Comparison of ENCODE assay signal across 19 cellular contexts in the genomic region with DNA sequence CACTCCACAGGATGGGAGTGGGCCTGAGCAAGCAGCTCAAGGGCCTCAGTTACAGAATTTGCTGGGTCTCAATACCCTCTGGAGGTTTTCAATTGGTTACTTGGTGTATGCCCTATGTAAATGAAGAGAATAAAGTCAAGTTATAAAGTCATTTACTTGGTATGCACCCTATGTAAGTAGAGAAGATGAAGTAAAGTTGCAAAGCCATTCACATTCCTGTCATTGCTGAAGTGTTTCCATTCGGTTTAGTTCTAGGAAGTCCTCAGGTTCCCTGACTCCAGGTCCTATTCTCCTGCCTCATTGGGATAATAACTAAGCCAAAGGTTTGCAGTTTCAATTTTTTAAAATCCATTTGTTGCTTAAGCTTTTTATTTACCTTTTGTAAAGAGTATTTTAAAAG.
"Had no signal": no experiment of that assay in that cellular context is flagged by ENCODE, and none has a peak within 500 bp of the region (broad histone marks: within the 10 kb centered on the region; RNA-seq: fewer than 3 reads in every experiment).

No MANE protein-coding gene starts in this region.

- H3K4me3 Mint-ChIP-seq: activated CD8-positive, alpha-beta T cell treated with anti-CD3 and anti-CD28 coated beads for 36 hours; activated T-cell treated with anti-CD3 and anti-CD28 coated beads, Interleukin-2, amount 50 U/mL, for 72 hours; naive thymus-derived CD8-positive, alpha-beta T cell; stimulated activated memory B cell treated with anti-CD40 and anti-IgM and Interleukin-4, amounts not matched to agents 10 μg/mL and 1 μg/mL and 100 μg/mL, for 72 hours; T-helper 1 cell treated with Interleukin-12 subunit alpha and Interleukin-12 subunit beta and Interleukin-4 antibody, amounts not matched to agents 30 μg/mL and 1 μg/mL, for 36 hours had no signal

- H3K27me3 Mint-ChIP-seq: activated CD8-positive, alpha-beta T cell treated with anti-CD3 and anti-CD28 coated beads for 36 hours; naive thymus-derived CD8-positive, alpha-beta T cell; stimulated activated memory B cell treated with anti-CD40 and anti-IgM and Interleukin-4, amounts not matched to agents 10 μg/mL and 1 μg/mL and 100 μg/mL, for 72 hours had no signal

- H3K36me3 ChIP-seq: brain microvascular endothelial cell, pancreas, tibial artery had no signal

- H3K27me3 ChIP-seq: brain microvascular endothelial cell, pancreas, tibial artery had no signal

- H3K4me1 Mint-ChIP-seq: naive thymus-derived CD8-positive, alpha-beta T cell; stimulated activated memory B cell treated with anti-CD40 and anti-IgM and Interleukin-4, amounts not matched to agents 10 μg/mL and 1 μg/mL and 100 μg/mL, for 72 hours had no signal

- H3K36me3 Mint-ChIP-seq: activated naive CD4-positive, alpha-beta T cell treated with anti-CD3 and anti-CD28 coated beads, Interleukin-2, amount 50 U/mL, for 72 hours; stimulated activated memory B cell treated with anti-CD40 and anti-IgM and Interleukin-4, amounts not matched to agents 10 μg/mL and 1 μg/mL and 100 μg/mL, for 72 hours had no signal

- H3K27ac Mint-ChIP-seq: activated CD8-positive, alpha-beta T cell treated with anti-CD3 and anti-CD28 coated beads for 36 hours; activated naive CD4-positive, alpha-beta T cell treated with anti-CD3 and anti-CD28 coated beads, Interleukin-2, amount 50 U/mL, for 72 hours; activated T-cell treated with anti-CD3 and anti-CD28 coated beads, Interleukin-2, amount 50 U/mL, for 72 hours; naive thymus-derived CD8-positive, alpha-beta T cell; stimulated activated memory B cell treated with anti-CD40 and anti-IgM and Interleukin-4, amounts not matched to agents 10 μg/mL and 1 μg/mL and 100 μg/mL, for 72 hours; T-helper 1 cell treated with Interleukin-12 subunit alpha and Interleukin-12 subunit beta and Interleukin-4 antibody, amounts not matched to agents 30 μg/mL and 1 μg/mL, for 36 hours had no signal

- DNase-seq: activated CD4-positive, alpha-beta T cell treated with anti-CD3 and anti-CD28 coated beads for 4 hours; activated CD8-positive, alpha-beta memory T cell treated with anti-CD3 and anti-CD28 coated beads, Interleukin-2, amount 50 U/mL, for 48 hours; activated CD8-positive, alpha-beta T cell treated with anti-CD3 and anti-CD28 coated beads for 36 hours; activated gamma-delta T cell; activated T-cell treated with anti-CD3 and anti-CD28 coated beads, Interleukin-2, amount 50 U/mL, for 72 hours; amygdala; brain microvascular endothelial cell; effector CD8-positive, alpha-beta T cell; foreskin melanocyte; head of caudate nucleus; naive thymus-derived CD8-positive, alpha-beta T cell; pancreas; retina; stimulated activated CD4-positive, alpha-beta T cell treated with anti-CD3 and anti-CD28 coated beads, Interleukin-2, amount 100 ng/mL, for 48 hours; tibial artery had no signal

- ATAC-seq: activated CD8-positive, alpha-beta T cell treated with anti-CD3 and anti-CD28 coated beads for 36 hours; activated naive CD4-positive, alpha-beta T cell treated with anti-CD3 and anti-CD28 coated beads, Interleukin-2, amount 50 U/mL, for 72 hours; activated T-cell treated with anti-CD3 and anti-CD28 coated beads, Interleukin-2, amount 50 U/mL, for 72 hours; left lobe of liver; naive thymus-derived CD8-positive, alpha-beta T cell; pancreas; stimulated activated memory B cell treated with anti-CD40 and anti-IgM and Interleukin-4, amounts not matched to agents 10 μg/mL and 1 μg/mL and 100 μg/mL, for 72 hours had no signal

- H3K9me3 ChIP-seq: pancreas had no signal

- H3K4me1 ChIP-seq: pancreas, tibial artery had no signal

- H3K4me3 ChIP-seq: pancreas, tibial artery had no signal

- H3K27ac ChIP-seq: brain microvascular endothelial cell, pancreas, tibial artery had no signal
